ENCODE assay signal across 18 cellular contexts in genomic region chr3:109268181-109268580, GRCh38. TPM values are rescaled to one million over a fixed set of nuclear protein-coding genes. Genes with fewer than 3 reads are reported as not detected.
DNase-seq lines count a peak whose midpoint lies in the region; ATAC-seq and TF ChIP-seq lines count a peak whose summit lies in the region.
"Had no signal": no experiment of that assay in that cellular context is flagged by ENCODE, and none has a peak within 500 bp of the region (broad histone marks: within the 10 kb centered on the region; RNA-seq: fewer than 3 reads in every experiment).

No MANE protein-coding gene starts in this region.

- H3K23ac ChIP-seq in trophoblast cell (ENCODE audit: low read length) = no peak overlapping the region

- H3K79me2 ChIP-seq in HCT116 (ENCODE audit: insufficient read depth, low read length) (no peaks in the 10 kb centered on the region), trophoblast cell (ENCODE audit: control insufficient read depth, insufficient read depth, low read length, poor library complexity) (no peaks in the 10 kb centered on the region)

- H2AFZ ChIP-seq in HCT116 (ENCODE audit: low read depth, low read length, poor library complexity, severe bottlenecking) = no peak overlapping the region
- no peak overlapping the region for H2AFZ ChIP-seq in trophoblast cell (ENCODE audit: insufficient read depth, low read length, poor library complexity)

- H3K36me3 Mint-ChIP-seq in stimulated activated effector memory CD8-positive, alpha-beta T cell treated with anti-CD3 and anti-CD28 coated beads, Interleukin-12 subunit alpha, Interleukin-12 subunit beta, amount 100 ng/mL, for 72 hours = no peaks in the 10 kb centered on the region
- H3K36me3 Mint-ChIP-seq: CD4-positive, alpha-beta memory T cell had no signal

- H3K9ac ChIP-seq in HCT116 (ENCODE audit: low read length) (no peak overlapping the region), trophoblast cell (ENCODE audit: low read length) (no peak overlapping the region)

- H3K4me2 ChIP-seq in HCT116 (ENCODE audit: low read length) (no peak overlapping the region), trophoblast cell (ENCODE audit: low read length) (no peak overlapping the region)

- BruUV-seq in HCT116 (replicated peaks; lab: Mats Ljungman, UMichigan) = no TSS peak

- no peak overlapping the region for H3K4me3 Mint-ChIP-seq in stimulated activated effector memory CD8-positive, alpha-beta T cell treated with anti-CD3 and anti-CD28 coated beads, Interleukin-12 subunit alpha, Interleukin-12 subunit beta, amount 100 ng/mL, for 72 hours
- H3K4me3 Mint-ChIP-seq: CD4-positive, alpha-beta memory T cell; T-helper 17 cell had no signal

- no peak for ATAC-seq in HCT116
- no peak for ATAC-seq in stimulated activated effector memory CD8-positive, alpha-beta T cell treated with anti-CD3 and anti-CD28 coated beads, Interleukin-12 subunit alpha, Interleukin-12 subunit beta, amount 100 ng/mL, for 72 hours
- ATAC-seq: T-helper 17 cell had no signal

- no peaks in the 10 kb centered on the region for H3K27me3 ChIP-seq in HCT116 (ENCODE audit: insufficient read depth, low read length)
- H3K27me3 ChIP-seq in trophoblast cell (ENCODE audit: insufficient read depth, low read length) = no peaks in the 10 kb centered on the region

- in situ Hi-C loops in astrocyte of the spinal cord (cut with HindIII; ENCODE audit: low sequenced_read_pairs) = no loop called here

- no peaks in the 10 kb centered on the region for H3K9me3 Mint-ChIP-seq in stimulated activated effector memory CD8-positive, alpha-beta T cell treated with anti-CD3 and anti-CD28 coated beads, Interleukin-12 subunit alpha, Interleukin-12 subunit beta, amount 100 ng/mL, for 72 hours

- H3K27ac Mint-ChIP-seq in stimulated activated effector memory CD8-positive, alpha-beta T cell treated with anti-CD3 and anti-CD28 coated beads, Interleukin-12 subunit alpha, Interleukin-12 subunit beta, amount 100 ng/mL, for 72 hours = no peak overlapping the region
- H3K27ac Mint-ChIP-seq: CD4-positive, alpha-beta memory T cell; T-helper 17 cell had no signal

- H3K4me1 ChIP-seq in HCT116 (ENCODE audit: control insufficient read depth in 1 of 2, insufficient read depth in 2 of 2, low read length in 2 of 2) (no peaks in the 10 kb centered on the region), trophoblast cell (ENCODE audit: control insufficient read depth in 1 of 2, insufficient read depth in 2 of 2, low read length in 2 of 2) (no peaks in the 10 kb centered on the region)

- H4K20me1 ChIP-seq in HCT116 (ENCODE audit: insufficient read depth) = no peaks in the 10 kb centered on the region

- no peak for TF ChIP-seq POLR2A in HCT116 (IDR thresholded peaks at IDR 0.05; ENCODE audit: borderline replicate concordance, extremely low read depth, insufficient read depth, insufficient read length)

- H3K14ac ChIP-seq in trophoblast cell (ENCODE audit: low read length) = no peak overlapping the region

- no peak overlapping the region for H4K12ac ChIP-seq in trophoblast cell (ENCODE audit: low read depth, low read length)

- no peaks in the 10 kb centered on the region for H3K9me3 ChIP-seq in HCT116 (ENCODE audit: control insufficient read depth in 1 of 2, insufficient read depth in 1 of 2, low read depth in 1 of 2, low read length in 2 of 2)
- no peaks in the 10 kb centered on the region for H3K9me3 ChIP-seq in trophoblast cell (ENCODE audit: insufficient read depth, low read depth, low read length)

- H2BK12ac ChIP-seq in trophoblast cell (ENCODE audit: low read length) = no peak overlapping the region

- CTCF ChIA-PET in HCT116 (lab: Charles Lee) = no interaction called here

- H3K4me1 Mint-ChIP-seq in stimulated activated effector memory CD8-positive, alpha-beta T cell treated with anti-CD3 and anti-CD28 coated beads, Interleukin-12 subunit alpha, Interleukin-12 subunit beta, amount 100 ng/mL, for 72 hours = no peaks in the 10 kb centered on the region
- H3K4me1 Mint-ChIP-seq: CD4-positive, alpha-beta memory T cell; T-helper 17 cell had no signal

- no peak overlapping the region for H2BK120ac ChIP-seq in trophoblast cell (ENCODE audit: insufficient read depth, low read length, poor library complexity)

- H2BK5ac ChIP-seq in trophoblast cell (ENCODE audit: low read depth, low read length, poor library complexity) = no peak overlapping the region

- no peak overlapping the region for H3K4ac ChIP-seq in trophoblast cell (ENCODE audit: low read depth, low read length)

- H2AK5ac ChIP-seq in trophoblast cell (ENCODE audit: low read length) = no peak overlapping the region

- no peak overlapping the region for H4K91ac ChIP-seq in trophoblast cell (ENCODE audit: low read depth, low read length)

- DNase-seq in HCT116 (ENCODE audit: low read depth, low spot score) (peak; percentile 13), NCI-H524 (lab: John Stamatoyannopoulos, UW) (peak; percentile 44 to 68), astrocyte of the spinal cord (ENCODE audit: low read depth, low spot score) (peak; percentile 29), trophoblast cell (peak; percentile 68 to 85), AG08396 (ENCODE audit: low spot score) (no peak), cerebellar cortex (ENCODE audit: low spot score) (no peak)
- DNase-seq in stimulated activated CD4-positive, alpha-beta T cell treated with anti-CD3 and anti-CD28 coated beads, Interleukin-2, amount 100 ng/mL, for 48 hours = no peak
- DNase-seq in stimulated activated effector memory CD8-positive, alpha-beta T cell treated with anti-CD3 and anti-CD28 coated beads, Interleukin-12 subunit alpha, Interleukin-12 subunit beta, amount 100 ng/mL, for 72 hours (ENCODE audit: low spot score in 2 of 2) = no peak
- DNase-seq: CD4-positive, alpha-beta memory T cell; DMS79; NCI-H1417 treated with DMSO at 0.1 percent for 48 hours; NCI-H2029; NCI-H2171; NCI-H446 treated with DMSO at 0.1 percent for 48 hours; RPMI8226; T-helper 17 cell had no signal

- no peak overlapping the region for H3K27ac ChIP-seq in HCT116 (ENCODE audit: low read depth, low read length)
- no peak overlapping the region for H3K27ac ChIP-seq in trophoblast cell (ENCODE audit: low read depth, low read length)

- TF ChIP-seq RAD21 in HCT116 (IDR thresholded peaks at IDR 0.05; ENCODE audit: low read depth) = no peak

- H3K79me1 ChIP-seq in trophoblast cell (ENCODE audit: low read length) = no peaks in the 10 kb centered on the region

- H3K4me3 ChIP-seq in HCT116 (replicated peaks in 1 of 2; ENCODE audit: low read depth in 1 of 2, low read length in 2 of 2) (no peak overlapping the region), astrocyte of the spinal cord (ENCODE audit: low read depth, low read length) (no peak overlapping the region), trophoblast cell (ENCODE audit: low read depth, low read length) (no peak overlapping the region)

- TF ChIP-seq CTCF in HCT116 (IDR thresholded peaks at IDR 0.05 in 2 of 3, conservative IDR thresholded peaks at IDR 0.05 in 1 of 3; ENCODE audit: borderline replicate concordance in 1 of 3, insufficient read depth in 1 of 3, low read depth in 2 of 3, low read length in 2 of 3) = no peak
- no peak for TF ChIP-seq CTCF in astrocyte of the spinal cord (IDR thresholded peaks at IDR 0.05; ENCODE audit: low read depth, low read length)

- POLR2A ChIA-PET in HCT116 (lab: Charles Lee) = no interaction called here

- no peak overlapping the region for H4K8ac ChIP-seq in trophoblast cell (ENCODE audit: low read depth, low read length)

- H3K36me3 ChIP-seq in HCT116 (ENCODE audit: control insufficient read depth in 1 of 2, insufficient read depth in 2 of 2, low read length in 2 of 2) (no peaks in the 10 kb centered on the region), trophoblast cell (ENCODE audit: control insufficient read depth in 1 of 2, insufficient read depth in 2 of 2, low read length in 2 of 2) (no peaks in the 10 kb centered on the region)

- RAD21 ChIA-PET in HCT116 (lab: Charles Lee; ENCODE audit: low non-redundant PET in 1 of 2, low total read pairs in 2 of 2, uncharacterized antibody in 2 of 2, unreplicated experiment in 2 of 2) = no interaction called here

- H3K18ac ChIP-seq in trophoblast cell (ENCODE audit: low read length) = no peak overlapping the region

- H3K9me2 ChIP-seq in HCT116 (ENCODE audit: insufficient read depth) = no peaks in the 10 kb centered on the region

- WGBS in trophoblast cell (ENCODE audit: extremely low coverage, insufficient coverage, insufficient read length) = no CpG with 5 or more reads among the region's 1 CpG

- intact Hi-C loops in HCT116 (cut with micrococcal nuclease) = no loop called here

TF ChIP-seq in HCT116, 20 proteins besides CTCF, POLR2A, EP300 and RAD21 (continues in another document):
- TF ChIP-seq EZH2 (IDR thresholded peaks at IDR 0.05) (no peak), SIN3A (IDR thresholded peaks at IDR 0.05; ENCODE audit: low read depth) (no peak), JUND (IDR thresholded peaks at IDR 0.05) (no peak), YY1 (IDR thresholded peaks at IDR 0.05; ENCODE audit: extremely low read depth, insufficient replicate concordance, low read depth, low read length) (no peak), EGR1 (IDR thresholded peaks at IDR 0.05; ENCODE audit: low read depth) (no peak), ZFX (IDR thresholded peaks at IDR 0.05) (no peak), ELF1 (IDR thresholded peaks at IDR 0.05; ENCODE audit: borderline replicate concordance, low read depth) (no peak), POLR2AphosphoS5 (IDR thresholded peaks at IDR 0.05; ENCODE audit: low read depth, low read length) (no peak), EZH2phosphoT487 (IDR thresholded peaks at IDR 0.05; ENCODE audit: borderline replicate concordance) (no peak), MAX (IDR thresholded peaks at IDR 0.05) (no peak), ZBTB33 (IDR thresholded peaks at IDR 0.05; ENCODE audit: extremely low read depth, insufficient replicate concordance, low read length) (no peak)

RNA-seq across cellular contexts. Expression of gene DPPA2, which starts 48.1 kb away (rescaled TPM):
- not detected for total RNA-seq in HCT116 (2021; ENCODE audit: unreplicated experiment)
- polyA plus RNA-seq in HCT116 (2012) = 0.04 TPM in 1 of 2 replicates, not detected in the other
- 0.44 and 0.54 TPM in 2 replicates for polyA plus RNA-seq in trophoblast cell (2013)
- total RNA-seq: CD4-positive, alpha-beta memory T cell; T-helper 17 cell had no signal
- polyA plus RNA-seq: AG04450; BJ; CD4-positive, alpha-beta memory T cell had no signal

Comparison
In these comparisons a context has a peak if more than half of its experiments do, and no peak if none do; other contexts are left out.
1. DNase-seq: peak in HCT116 (single experiment), NCI-H524 (2 of 2), astrocyte of the spinal cord (single experiment) and trophoblast cell (2 of 2); none in AG08396 (single experiment), cerebellar cortex (single experiment), stimulated activated CD4-positive, alpha-beta T cell treated with anti-CD3 and anti-CD28 coated beads, Interleukin-2, amount 100 ng/mL, for 48 hours (0 of 2) and stimulated activated effector memory CD8-positive, alpha-beta T cell treated with anti-CD3 and anti-CD28 coated beads, Interleukin-12 subunit alpha, Interleukin-12 subunit beta, amount 100 ng/mL, for 72 hours (0 of 2).